10 cellular contexts compared by ENCODE assay signal in genomic region chr15:64843996-64844395, GRCh38. TPM values are rescaled to one million over a fixed set of nuclear protein-coding genes. Genes with fewer than 3 reads are reported as not detected.
DNase-seq lines count a peak whose midpoint lies in the region; ATAC-seq and TF ChIP-seq lines count a peak whose summit lies in the region.
"Had no signal": no experiment of that assay in that cellular context is flagged by ENCODE, and none has a peak within 500 bp of the region (broad histone marks: within the 10 kb centered on the region; RNA-seq: fewer than 3 reads in every experiment).

No MANE protein-coding gene starts in this region.

- H3K9me3 Mint-ChIP-seq in naive thymus-derived CD4-positive, alpha-beta T cell: no peaks in the 10 kb centered on the region

- no peak for DNase-seq in AG04450 (ENCODE audit: low read depth, low spot score)
- no peak for DNase-seq in colonic mucosa
- DNase-seq in naive thymus-derived CD4-positive, alpha-beta T cell: no peak
- DNase-seq in SHP77 treated with DMSO at 0.1 percent for 48 hours (lab: John Stamatoyannopoulos, UW): no peak
- no peak for DNase-seq in amniotic stem cell (lab: John Stamatoyannopoulos, UW)
- no peak for DNase-seq in KG1 (lab: John Stamatoyannopoulos, UW)
- DNase-seq: NCI-H226 had no signal

- CTCF ChIA-PET in AG04450 (lab: Charles Lee): interaction anchor here (0.7 kb wide), 1 partner anchor 315 kb away, joined by 5 read pairs; no protein-coding TSS in a partner anchor
- CTCF ChIA-PET in naive thymus-derived CD4-positive, alpha-beta T cell (lab: Charles Lee): interaction anchor here (0.7 to 1.1 kb wide), 3 partner anchors 34 to 40 kb away, joined by 3 read pairs; no protein-coding TSS in a partner anchor

- H3K9me3 ChIP-seq in AG04450 (ENCODE audit: control insufficient read depth, insufficient read depth, low read length) (no peaks in the 10 kb centered on the region), HUES6 (ENCODE audit: control insufficient read depth, insufficient read depth, low read depth, low read length) (no peaks in the 10 kb centered on the region), colonic mucosa (no peaks in the 10 kb centered on the region)
- no peaks in the 10 kb centered on the region for H3K9me3 ChIP-seq in naive thymus-derived CD4-positive, alpha-beta T cell (ENCODE audit: control insufficient read depth in 2 of 3, low read length in 3 of 3)
- H3K9me3 ChIP-seq: mucosa of descending colon had no signal

- intact Hi-C loops in colonic mucosa (cut with DNase I): no loop called here
- intact Hi-C loops in naive thymus-derived CD4-positive, alpha-beta T cell (cut with micrococcal nuclease): loop anchor here (1.0 to 10.0 kb wide), 6 partner anchors 9 to 747 kb away; partner anchors contain the start of genes TRIP4 (in 2 of the 2), PARP16 (in 1 of the 2), PCLAF (in 1 of the 2) and SNX1 (in 1 of the 2)

- no peaks in the 10 kb centered on the region for H3K27me3 Mint-ChIP-seq in naive thymus-derived CD4-positive, alpha-beta T cell

- H3K36me3 ChIP-seq in HUES6 (ENCODE audit: control insufficient read depth, insufficient read depth, low read length): peaks cover 12% of the 10 kb centered on the region
- H3K36me3 ChIP-seq in colonic mucosa: no peaks in the 10 kb centered on the region
- H3K36me3 ChIP-seq in naive thymus-derived CD4-positive, alpha-beta T cell (ENCODE audit: control insufficient read depth in 2 of 3, insufficient read depth in 3 of 3, low read length in 3 of 3): peaks cover 0 to 17% (median 0%) of the 10 kb centered on the region in 3 experiments

- H3K9ac ChIP-seq in HUES6 (ENCODE audit: low read length) (no peak overlapping the region), colonic mucosa (ENCODE audit: low read depth in 2 of 2, low read length in 2 of 2) (peak overlapping the region; percentile 54 to 73)

- H3K27ac Mint-ChIP-seq in naive thymus-derived CD4-positive, alpha-beta T cell: peak overlapping the region; percentile 60 to 96 (median 89)

- peaks cover 54 to 84% (median 75%) of the 10 kb centered on the region in 7 donors for H3K4me1 Mint-ChIP-seq in naive thymus-derived CD4-positive, alpha-beta T cell

- H3K27ac ChIP-seq in AG04450 (ENCODE audit: low read depth, low read length): no peak overlapping the region
- no peak overlapping the region for H3K27ac ChIP-seq in HUES6 (ENCODE audit: low read depth, low read length)
- H3K27ac ChIP-seq in colonic mucosa: peak overlapping the region; percentile 81
- peak overlapping the region; percentile 40 for H3K27ac ChIP-seq in naive thymus-derived CD4-positive, alpha-beta T cell (ENCODE audit: low read depth, low read length)

- peak overlapping the region; percentile 85 to 98 (median 96) for H3K4me3 Mint-ChIP-seq in naive thymus-derived CD4-positive, alpha-beta T cell

- H3K27me3 ChIP-seq in AG04450 (ENCODE audit: control insufficient read depth, insufficient read depth, low read length) (no peaks in the 10 kb centered on the region), HUES6 (ENCODE audit: control insufficient read depth, insufficient read depth, low read length) (no peaks in the 10 kb centered on the region), colonic mucosa (no peaks in the 10 kb centered on the region)
- no peaks in the 10 kb centered on the region for H3K27me3 ChIP-seq in naive thymus-derived CD4-positive, alpha-beta T cell (ENCODE audit: control insufficient read depth in 2 of 2, insufficient read depth in 2 of 2, low read length in 2 of 2)

- peak overlapping the region; percentile 96 for H3K4me3 ChIP-seq in AG04450 (ENCODE audit: low read depth, low read length)
- 0 out of 2 replicates have a peak overlapping the region, but pooled peaks have one; percentile 8 for H3K4me3 ChIP-seq in HUES6 (ENCODE audit: low read depth, low read length)
- H3K4me3 ChIP-seq in colonic mucosa: peak overlapping the region; percentile 85
- H3K4me3 ChIP-seq in naive thymus-derived CD4-positive, alpha-beta T cell (ENCODE audit: low read length): peak overlapping the region; percentile 55
- H3K4me3 ChIP-seq: mucosa of descending colon had no signal

- no peak for ATAC-seq in naive thymus-derived CD4-positive, alpha-beta T cell
- ATAC-seq in HG02571 (IDR thresholded peaks at IDR 0.05; ENCODE audit: unreplicated experiment): no peak
- ATAC-seq: mucosa of descending colon had no signal

- H3K36me3 Mint-ChIP-seq in naive thymus-derived CD4-positive, alpha-beta T cell: peaks cover 0 to 13% (median 7%) of the 10 kb centered on the region in 5 donors

- H3K4me1 ChIP-seq in HUES6 (ENCODE audit: control insufficient read depth, insufficient read depth, low read length): peaks cover 45% of the 10 kb centered on the region
- H3K4me1 ChIP-seq in colonic mucosa: no peaks in the 10 kb centered on the region
- H3K4me1 ChIP-seq in naive thymus-derived CD4-positive, alpha-beta T cell (ENCODE audit: control insufficient read depth in 2 of 2, insufficient read depth in 2 of 2, low read length in 2 of 2): peaks cover 39 to 41% of the 10 kb centered on the region in 2 donors

- POLR2A ChIA-PET in AG04450 (lab: Yijun Ruan, JAX): interaction anchor here (0.7 to 1.3 kb wide), 2 partner anchors 13 to 94 kb away, joined by 3 to 6 read pairs; no protein-coding TSS in a partner anchor
- POLR2A ChIA-PET in naive thymus-derived CD4-positive, alpha-beta T cell (lab: Charles Lee): interaction anchor here (0.6 to 3.9 kb wide), 4 partner anchors 18 to 142 kb away, joined by 3 to 37 read pairs (median 8); partner anchors contain the start of gene PIF1

- TF ChIP-seq CTCF in AG04450 (IDR thresholded peaks at IDR 0.05; ENCODE audit: low read depth, low read length) (no peak), colonic mucosa (IDR thresholded peaks at IDR 0.05) (no peak)

RNA-seq across cellular contexts. Expression of gene PLEKHO2, which starts 2.3 kb away (rescaled TPM):
- 29.5 and 30.3 TPM in 2 replicates for polyA plus RNA-seq in AG04450 (2011; rRNA removed)
- polyA minus RNA-seq in AG04450 (2011; rRNA and poly(A)+ RNA removed): 37.3 and 44.9 TPM in 2 replicates
- 10 to 100 TPM in 1 of 2 donors, 1 to 10 TPM in 1; 4.4 to 13.6 TPM for total RNA-seq in colonic mucosa
- 10 to 100 TPM in 4 of 5 experiments, 1 to 10 TPM in 1; 8.6 to 52.3 (median 14.0) TPM for total RNA-seq in naive thymus-derived CD4-positive, alpha-beta T cell
- polyA plus RNA-seq in naive thymus-derived CD4-positive, alpha-beta T cell: 10 to 100 TPM; 10.3 to 20.9 TPM

RNA-seq across cellular contexts. Expression of gene PIF1, which starts 18.5 kb away (rescaled TPM):
- 5.6 and 6.2 TPM in 2 replicates for polyA plus RNA-seq in AG04450 (2011; rRNA removed)
- polyA minus RNA-seq in AG04450 (2011; rRNA and poly(A)+ RNA removed): 6.3 and 6.5 TPM in 2 replicates
- 10 to 100 TPM in 1 of 2 donors, 1 to 10 TPM in 1; 6.1 to 20.7 TPM for total RNA-seq in colonic mucosa
- 10 to 100 TPM in 1 of 5 experiments, 1 to 10 TPM in 1, under 1 TPM in 1, not detected in 2; 0.34 to 30.2 (median 1.0) TPM for total RNA-seq in naive thymus-derived CD4-positive, alpha-beta T cell
- not detected for polyA plus RNA-seq in naive thymus-derived CD4-positive, alpha-beta T cell

Comparison
In these comparisons a context has a peak if more than half of its experiments do, and no peak if none do; other contexts are left out.
1. H3K27ac ChIP-seq: peak in colonic mucosa (single experiment) and naive thymus-derived CD4-positive, alpha-beta T cell (single experiment); none in AG04450 (single experiment) and HUES6 (single experiment).
2. H3K4me3 ChIP-seq: peak in every context shown above with its lines; median percentile 96 in AG04450; 85 in colonic mucosa; 55 in naive thymus-derived CD4-positive, alpha-beta T cell; 8 in HUES6.